Comparison of ENCODE assay signal across 1 cellular context in genomic region chr13:103255587-103256301, GRCh38.
TF ChIP-seq lines count a peak whose summit lies in the region.

No MANE protein-coding gene starts in this region.

TF ChIP-seq in GM23338, 12 proteins besides CTCF, POLR2A, EP300 and RAD21 (continued from another document):
- no peak for TF ChIP-seq REST (IDR thresholded peaks at IDR 0.05; ENCODE audit: unreplicated experiment)
- no peak for TF ChIP-seq CREB1 (CRISPR knock-in tag; IDR thresholded peaks at IDR 0.05; ENCODE audit: low read depth)
- no peak for TF ChIP-seq JUNB (IDR thresholded peaks at IDR 0.05; ENCODE audit: unreplicated experiment)
- TF ChIP-seq EZH2 (IDR thresholded peaks at IDR 0.05; ENCODE audit: low read depth, unreplicated experiment), result no peak
- no peak for TF ChIP-seq NANOG (IDR thresholded peaks at IDR 0.05; ENCODE audit: borderline replicate concordance)
- TF ChIP-seq POLR2AphosphoS5 (IDR thresholded peaks at IDR 0.05; ENCODE audit: low read depth), result no peak
TF ChIP-seq in GM23338: peak in this region for 0.
